Comparison of ENCODE assay signal across 7 cellular contexts in the genomic region with DNA sequence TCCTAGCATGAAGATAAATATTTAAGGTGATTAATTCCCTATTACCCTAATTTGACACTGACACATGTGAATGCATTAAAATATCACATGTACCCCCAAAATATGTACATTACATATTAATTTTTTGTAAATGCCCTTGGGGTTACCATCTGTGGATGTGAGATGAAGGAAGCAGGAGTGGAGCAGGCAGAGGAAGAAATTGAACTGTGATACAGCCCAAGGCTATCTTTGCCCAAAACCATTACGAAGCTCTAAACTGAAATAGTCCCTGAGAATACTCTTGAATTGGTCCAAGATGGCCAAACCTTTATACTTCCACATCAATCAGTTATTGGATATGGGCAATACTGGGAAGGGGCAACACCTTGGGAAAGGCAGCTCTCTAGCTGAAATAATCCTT.
"Had no signal": no experiment of that assay in that cellular context is flagged by ENCODE, and none has a peak within 500 bp of the region (broad histone marks: within the 10 kb centered on the region; RNA-seq: fewer than 3 reads in every experiment).

No MANE protein-coding gene starts in this region.

- H3K4me3 ChIP-seq: GM12878 had no signal

- ATAC-seq: GM12878 had no signal

- FAIRE-seq: G401.6, GM12878, GM12891, GM18507, GM19239 had no signal

- DNase-seq: GDM1, GF-D8 had no signal
